In the genomic region with DNA sequence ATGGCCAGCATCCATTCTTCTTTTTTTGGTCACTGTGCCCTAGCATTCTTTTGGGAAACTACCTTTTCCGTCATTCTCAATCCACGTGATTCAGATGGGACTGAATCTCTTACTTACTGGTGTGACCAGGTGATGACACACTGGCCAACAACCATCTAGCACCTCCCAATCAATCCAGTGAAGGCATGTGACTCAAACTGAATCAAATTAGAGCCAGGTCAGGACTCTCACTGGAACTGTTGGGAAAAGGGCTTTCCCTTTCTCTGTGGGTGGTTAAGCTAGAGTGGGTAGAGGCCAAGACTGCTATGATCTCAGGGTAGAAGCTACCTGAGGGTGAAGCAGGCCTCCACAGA, we compare ENCODE assay signal across 1 cellular context.
TF ChIP-seq lines count a peak whose summit lies in the region.

No MANE protein-coding gene starts in this region.

TF ChIP-seq in GM12878, 131 proteins besides CTCF, POLR2A, EP300 and RAD21 (continued from another document):
- TF ChIP-seq, protein P1, sequence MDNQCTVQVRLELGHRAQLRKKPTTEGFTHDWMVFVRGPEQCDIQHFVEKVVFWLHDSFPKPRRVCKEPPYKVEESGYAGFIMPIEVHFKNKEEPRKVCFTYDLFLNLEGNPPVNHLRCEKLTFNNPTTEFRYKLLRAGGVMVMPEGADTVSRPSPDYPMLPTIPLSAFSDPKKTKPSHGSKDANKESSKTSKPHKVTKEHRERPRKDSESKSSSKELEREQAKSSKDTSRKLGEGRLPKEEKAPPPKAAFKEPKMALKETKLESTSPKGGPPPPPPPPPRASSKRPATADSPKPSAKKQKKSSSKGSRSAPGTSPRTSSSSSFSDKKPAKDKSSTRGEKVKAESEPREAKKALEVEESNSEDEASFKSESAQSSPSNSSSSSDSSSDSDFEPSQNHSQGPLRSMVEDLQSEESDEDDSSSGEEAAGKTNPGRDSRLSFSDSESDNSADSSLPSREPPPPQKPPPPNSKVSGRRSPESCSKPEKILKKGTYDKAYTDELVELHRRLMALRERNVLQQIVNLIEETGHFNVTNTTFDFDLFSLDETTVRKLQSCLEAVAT (IDR thresholded peaks at IDR 0.05), result no peak
- no peak for TF ChIP-seq ZBED1 (IDR thresholded peaks at IDR 0.05; ENCODE audit: borderline replicate concordance)
- TF ChIP-seq CREB1 (IDR thresholded peaks at IDR 0.05; ENCODE audit: low read depth), result 0 out of 2 replicates have a peak, but pooled peaks have one; percentile 37
- no peak for TF ChIP-seq MEF2A (IDR thresholded peaks at IDR 0.05; ENCODE audit: insufficient read depth, low read depth, low read length)
TF ChIP-seq in GM12878: peak in this region for 1.
